ENCODE assay signal across 20 cellular contexts in genomic region chr2:101087638-101088037, GRCh38.
A peak's percentile ranks its signal among the peaks of the same experiment; 100 is the strongest.
DNase-seq lines count a peak whose midpoint lies in the region; ATAC-seq, FAIRE-seq and TF ChIP-seq lines count a peak whose summit lies in the region.
"Had no signal": no experiment of that assay in that cellular context is flagged by ENCODE, and none has a peak within 500 bp of the region (broad histone marks: within the 10 kb centered on the region; RNA-seq: fewer than 3 reads in every experiment).

No MANE protein-coding gene starts in this region.

- POLR2A ChIA-PET in A549 (lab: Yijun Ruan, JAX) = interaction anchor here (0.6 to 0.9 kb wide), 4 partner anchors 8 to 80 kb away, joined by 3 to 6 read pairs (median 4); no protein-coding TSS in a partner anchor

- H3K36me3 Mint-ChIP-seq in osteocyte (ENCODE audit: unreplicated experiment) = no peaks in the 10 kb centered on the region

- CTCF ChIA-PET in A549 (lab: Yijun Ruan, JAX) = interaction anchor here (0.6 to 1.2 kb wide), 4 partner anchors 28 to 152 kb away, joined by 3 to 4 read pairs (median 4); no protein-coding TSS in a partner anchor

- peaks cover 11% of the 10 kb centered on the region for H3K4me1 Mint-ChIP-seq in osteocyte (ENCODE audit: unreplicated experiment)

- intact Hi-C loops in dorsolateral prefrontal cortex (cut with DNase I) = no loop called here

- no peaks in the 10 kb centered on the region for H3K27me3 ChIP-seq in dorsolateral prefrontal cortex
- H3K27me3 ChIP-seq: Peyer's patch had no signal

- no peak overlapping the region for H3K4me3 Mint-ChIP-seq in osteocyte (ENCODE audit: unreplicated experiment)

- ATAC-seq in A549 (no peak), esophagus mucosa (no peak)

- peak overlapping the region; percentile 36 for H3K27ac Mint-ChIP-seq in osteocyte (ENCODE audit: unreplicated experiment)

- no peaks in the 10 kb centered on the region for H3K9me3 ChIP-seq in A549
- H3K9me3 ChIP-seq: Peyer's patch had no signal

- DNase-seq in A549 (ENCODE audit: low read depth in 1 of 2, low spot score in 1 of 2) (no peak), HT-29 (ENCODE audit: low spot score) (peak; percentile 28), choroid plexus epithelial cell (ENCODE audit: low read depth) (peak; percentile 28), osteocyte (ENCODE audit: extremely low spot score, unreplicated experiment) (no peak), dorsolateral prefrontal cortex (no peak), NCI-H2081 treated with DMSO at 0.1 percent for 48 hours (lab: John Stamatoyannopoulos, UW) (no peak), T-helper 1 cell (no peak)
- DNase-seq: COR-L47, DMS153, EL, NCI-H1048, NCI-H146, NCI-H2081, NCI-H226, NCI-H524 treated with DMSO at 0.1 percent for 48 hours, Peyer's patch, Right ventricle myocardium superior had no signal

- TF ChIP-seq CTCF in A549 (IDR thresholded peaks at IDR 0.05) (no peak), choroid plexus epithelial cell (conservative IDR thresholded peaks at IDR 0.05; ENCODE audit: low read depth, low read length) (no peak), osteocyte (IDR thresholded peaks at IDR 0.05) (no peak), dorsolateral prefrontal cortex (IDR thresholded peaks at IDR 0.05 in 54 of 56, conservative IDR thresholded peaks at IDR 0.05 in 2 of 56; ENCODE audit: low read depth in 1 of 56, partially characterized antibody in 56 of 56) (no peak)

- H3K27ac ChIP-seq in A549 = peak overlapping the region; percentile 63 to 74
- H3K27ac ChIP-seq in dorsolateral prefrontal cortex = no peak overlapping the region
- H3K27ac ChIP-seq: KMS-11 had no signal

- no peak overlapping the region for H3K4me3 ChIP-seq in A549
- no peak overlapping the region for H3K4me3 ChIP-seq in choroid plexus epithelial cell (ENCODE audit: low read depth, low read length)
- no peak overlapping the region for H3K4me3 ChIP-seq in dorsolateral prefrontal cortex
- H3K4me3 ChIP-seq: Peyer's patch had no signal

- no peak for TF ChIP-seq POLR2A in A549 (IDR thresholded peaks at IDR 0.05; ENCODE audit: low read length)

- FAIRE-seq in A549 (lab: Jason Lieb, UNC) = no peak
- FAIRE-seq: H1 had no signal

- H3K4me2 ChIP-seq in A549 = peak overlapping the region; percentile 25; the same call in 1 of the 3 replicates
- H3K4me2 ChIP-seq: KMS-11 had no signal

- no peaks in the 10 kb centered on the region for H3K9me3 Mint-ChIP-seq in osteocyte (ENCODE audit: unreplicated experiment)

- no peak for TF ChIP-seq RAD21 in A549 (conservative IDR thresholded peaks at IDR 0.05 in 1 of 2, IDR thresholded peaks at IDR 0.05 in 1 of 2)

- no peak for TF ChIP-seq EP300 in A549 (IDR thresholded peaks at IDR 0.05)

- no peaks in the 10 kb centered on the region for H3K27me3 Mint-ChIP-seq in osteocyte (ENCODE audit: unreplicated experiment)

- peaks cover 83% of the 10 kb centered on the region for H3K4me1 ChIP-seq in A549

TF ChIP-seq in A549, 52 proteins besides CTCF, POLR2A, EP300 and RAD21:
- TF ChIP-seq RFX5 (IDR thresholded peaks at IDR 0.05) (no peak), CEBPB (IDR thresholded peaks at IDR 0.05) (no peak), ZC3H11A (IDR thresholded peaks at IDR 0.05) (no peak), EHMT2 (IDR thresholded peaks at IDR 0.05; ENCODE audit: low read depth) (no peak), ESRRA (IDR thresholded peaks at IDR 0.05; ENCODE audit: borderline replicate concordance, low read length) (no peak), SMC3 (IDR thresholded peaks at IDR 0.05) (no peak), BCL3 (IDR thresholded peaks at IDR 0.05) (no peak), KDM5A (IDR thresholded peaks at IDR 0.05) (no peak), ZSCAN20 (CRISPR knock-in tag; IDR thresholded peaks at IDR 0.05) (no peak)
TF ChIP-seq in A549: peak in this region for 0.

Comparison
In these comparisons a context has a peak if more than half of its experiments do, and no peak if none do; other contexts are left out.
1. DNase-seq: peak in HT-29 (single experiment) and choroid plexus epithelial cell (single experiment); none in A549 (0 of 2), osteocyte (single experiment), dorsolateral prefrontal cortex (0 of 10), NCI-H2081 treated with DMSO at 0.1 percent for 48 hours (single experiment) and T-helper 1 cell (0 of 5).
2. H3K27ac ChIP-seq: peak in A549 (2 of 2); none in dorsolateral prefrontal cortex (0 of 59).